Comparison of ENCODE assay signal across 1 cellular context in the genomic region with DNA sequence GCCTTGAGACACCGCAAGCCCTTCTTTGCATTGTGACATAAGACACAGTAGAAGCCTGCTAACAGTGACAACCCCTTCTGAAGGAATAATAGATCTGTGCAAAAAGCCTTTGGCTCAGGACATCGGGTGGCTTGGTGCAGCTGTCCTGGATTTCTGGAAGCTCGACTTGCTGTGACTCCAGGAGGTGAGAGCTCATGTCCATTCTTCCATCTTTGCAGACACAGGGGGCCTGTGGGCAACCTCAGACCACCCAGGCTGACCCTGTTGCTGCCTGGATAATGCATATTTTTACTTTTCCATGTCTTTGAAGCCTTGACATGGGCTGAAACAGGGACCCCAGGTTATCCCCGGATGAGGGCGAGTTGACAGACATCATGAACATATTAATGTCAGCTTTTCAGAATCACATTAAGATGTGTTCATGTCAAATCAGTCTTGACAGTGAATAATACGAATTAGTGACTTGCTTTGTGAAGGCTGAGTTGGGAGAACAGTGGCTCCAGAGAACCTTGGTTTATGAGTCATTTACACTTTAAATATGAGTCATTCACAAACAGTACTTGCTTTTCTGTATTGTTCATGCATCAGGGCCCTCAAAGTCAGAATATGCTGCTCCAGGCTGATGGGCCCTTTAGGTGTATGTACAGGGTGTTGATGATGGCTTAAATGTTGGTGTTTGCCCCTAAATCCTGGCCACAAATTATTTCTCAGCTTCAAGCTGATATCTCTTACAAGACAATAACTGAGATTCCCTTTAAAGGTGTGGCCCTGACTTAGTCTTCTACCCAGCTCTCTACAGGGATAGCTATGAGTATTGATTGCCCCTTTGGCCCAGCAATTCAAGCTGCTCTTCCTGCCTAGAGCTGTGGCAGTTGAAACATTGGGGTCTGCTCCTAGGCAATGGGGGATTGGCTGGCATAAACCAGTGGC.
A peak's percentile ranks its signal among the peaks of the same experiment; 100 is the strongest.
TF ChIP-seq lines count a peak whose summit lies in the region.

No MANE protein-coding gene starts in this region.

TF ChIP-seq in GM12878, 131 proteins besides CTCF, POLR2A, EP300 and RAD21 (continued from another document):
- TF ChIP-seq, protein P1, sequence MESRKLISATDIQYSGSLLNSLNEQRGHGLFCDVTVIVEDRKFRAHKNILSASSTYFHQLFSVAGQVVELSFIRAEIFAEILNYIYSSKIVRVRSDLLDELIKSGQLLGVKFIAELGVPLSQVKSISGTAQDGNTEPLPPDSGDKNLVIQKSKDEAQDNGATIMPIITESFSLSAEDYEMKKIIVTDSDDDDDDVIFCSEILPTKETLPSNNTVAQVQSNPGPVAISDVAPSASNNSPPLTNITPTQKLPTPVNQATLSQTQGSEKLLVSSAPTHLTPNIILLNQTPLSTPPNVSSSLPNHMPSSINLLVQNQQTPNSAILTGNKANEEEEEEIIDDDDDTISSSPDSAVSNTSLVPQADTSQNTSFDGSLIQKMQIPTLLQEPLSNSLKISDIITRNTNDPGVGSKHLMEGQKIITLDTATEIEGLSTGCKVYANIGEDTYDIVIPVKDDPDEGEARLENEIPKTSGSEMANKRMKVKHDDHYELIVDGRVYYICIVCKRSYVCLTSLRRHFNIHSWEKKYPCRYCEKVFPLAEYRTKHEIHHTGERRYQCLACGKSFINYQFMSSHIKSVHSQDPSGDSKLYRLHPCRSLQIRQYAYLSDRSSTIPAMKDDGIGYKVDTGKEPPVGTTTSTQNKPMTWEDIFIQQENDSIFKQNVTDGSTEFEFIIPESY (IDR thresholded peaks at IDR 0.05), result no peak
- TF ChIP-seq RUNX3 (IDR thresholded peaks at IDR 0.05; ENCODE audit: low read length), result peak; percentile 27; the same call in 1 of the 2 replicates
- no peak for TF ChIP-seq TCF7 (IDR thresholded peaks at IDR 0.05; ENCODE audit: borderline replicate concordance)
